In genomic region chr4:184934184-184934583, GRCh38 we compare ENCODE assay signal across 24 cellular contexts.
DNase-seq lines count a peak whose midpoint lies in the region; ATAC-seq and TF ChIP-seq lines count a peak whose summit lies in the region.
"Had no signal": no experiment of that assay in that cellular context is flagged by ENCODE, and none has a peak within 500 bp of the region (broad histone marks: within the 10 kb centered on the region; RNA-seq: fewer than 3 reads in every experiment).

No MANE protein-coding gene starts in this region.

- ATAC-seq in RWPE2 (ENCODE audit: low read depth): peak; percentile 36; the same call in 1 of the 3 replicates
- ATAC-seq in HG03097 (IDR thresholded peaks at IDR 0.05; ENCODE audit: low FRiP score, unreplicated experiment): no peak
- no peak for ATAC-seq in GM19351 (IDR thresholded peaks at IDR 0.05; ENCODE audit: unreplicated experiment)
- ATAC-seq: Right ventricle myocardium inferior, SK-N-SH treated with all-trans-retinoic acid at 6 μM for 48 hours, T-helper 17 cell had no signal

- H3K4me1 ChIP-seq in RWPE2 (ENCODE audit: insufficient read depth, poor library complexity, severe bottlenecking): no peaks in the 10 kb centered on the region

- H3K36me3 ChIP-seq in RWPE2 (ENCODE audit: low read depth): no peaks in the 10 kb centered on the region
- H3K36me3 ChIP-seq: SJCRH30 had no signal

- no peak overlapping the region for H3K4me3 ChIP-seq in RWPE2 (ENCODE audit: severe bottlenecking)
- H3K4me3 ChIP-seq: SJCRH30 had no signal

- DNase-seq in NCI-H526 (lab: John Stamatoyannopoulos, UW) (peak; percentile 22 to 51), RWPE2 (ENCODE audit: low spot score) (no peak), epithelial cell of prostate (ENCODE audit: low read depth, low spot score) (no peak), Kasumi-1 (lab: John Stamatoyannopoulos, UW) (no peak), NCI-H2029 (lab: John Stamatoyannopoulos, UW) (no peak)
- DNase-seq: C1 segment of cervical spinal cord; CD4-positive, alpha-beta memory T cell; COR-L47; DMS79; EL; GF-D8; H7; NCI-H1092; NCI-H1436; NCI-H187; NCI-H446; NCI-H524 treated with DMSO at 0.1 percent for 48 hours; SJCRH30; T-helper 17 cell had no signal

- H3K27me3 ChIP-seq in RWPE2 (ENCODE audit: insufficient read depth, poor library complexity, severe bottlenecking): no peaks in the 10 kb centered on the region
- H3K27me3 ChIP-seq: SJCRH30 had no signal

- H3K9me3 ChIP-seq in RWPE2 (ENCODE audit: severe bottlenecking): no peaks in the 10 kb centered on the region
- H3K9me3 ChIP-seq: SJCRH30 had no signal

- no peak for TF ChIP-seq CTCF in RWPE2 (IDR thresholded peaks at IDR 0.05; ENCODE audit: poor library complexity, severe bottlenecking)

- H3K27ac ChIP-seq in RWPE2 (ENCODE audit: poor library complexity, severe bottlenecking): no peak overlapping the region
- peak overlapping the region; percentile 44 for H3K27ac ChIP-seq in epithelial cell of prostate
- H3K27ac ChIP-seq: KMS-11, SJCRH30 had no signal

Comparison
In these comparisons a context has a peak if more than half of its experiments do, and no peak if none do; other contexts are left out.
1. DNase-seq: peak in NCI-H526 (2 of 2); none in RWPE2 (single experiment), epithelial cell of prostate (single experiment), Kasumi-1 (0 of 2) and NCI-H2029 (single experiment).